10 cellular contexts compared by ENCODE assay signal in the genomic region with DNA sequence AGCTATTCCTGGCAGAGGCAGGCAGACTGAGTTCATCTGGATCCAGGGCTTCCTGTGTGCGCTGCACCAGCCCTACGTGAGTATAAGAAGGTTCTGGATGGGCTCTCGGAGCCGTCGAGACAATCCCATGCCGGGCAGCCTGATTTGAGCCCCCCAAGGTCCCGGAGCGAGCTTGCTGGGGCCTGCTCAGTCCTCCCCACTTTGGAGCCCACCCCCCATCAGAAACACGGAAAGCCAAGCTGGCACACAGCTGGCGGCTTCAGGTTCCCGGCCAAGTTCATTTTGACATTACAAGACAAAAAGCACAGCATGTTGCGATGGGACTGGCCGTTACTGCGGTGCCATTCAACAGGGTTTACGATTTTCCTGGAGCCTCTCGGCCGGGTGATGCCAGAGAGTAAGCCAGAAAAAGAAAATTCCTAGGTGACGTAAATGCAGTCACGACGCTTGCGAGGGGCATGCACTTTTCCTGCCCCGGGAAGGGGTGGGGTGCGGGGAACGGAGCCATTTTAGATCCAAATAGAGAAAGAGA.
DNase-seq lines count a peak whose midpoint lies in the region; ATAC-seq and TF ChIP-seq lines count a peak whose summit lies in the region.
"Had no signal": no experiment of that assay in that cellular context is flagged by ENCODE, and none has a peak within 500 bp of the region (broad histone marks: within the 10 kb centered on the region; RNA-seq: fewer than 3 reads in every experiment).

No MANE protein-coding gene starts in this region.

- H3K9me3 ChIP-seq in mucosa of rectum (ENCODE audit: control insufficient read depth in 2 of 2, low read length in 2 of 2) = no peaks in the 10 kb centered on the region
- H3K9me3 ChIP-seq: neutrophil had no signal

- no peak overlapping the region for H3K4me3 ChIP-seq in mucosa of rectum (ENCODE audit: low read length in 2 of 2)

- H3K9ac ChIP-seq in mucosa of rectum (ENCODE audit: low read depth in 1 of 2, low read length in 2 of 2) = peak overlapping the region in 1 of 2 donors; percentile 35

- no peaks in the 10 kb centered on the region for H3K27me3 ChIP-seq in mucosa of rectum (ENCODE audit: control insufficient read depth in 2 of 2, insufficient read depth in 2 of 2, low read length in 2 of 2)

- ATAC-seq in SK-N-SH treated with all-trans-retinoic acid at 6 μM for 48 hours = peak; percentile 65
- no peak for ATAC-seq in GM21367 (IDR thresholded peaks at IDR 0.05; ENCODE audit: unreplicated experiment)

- peaks cover 0 to 4% of the 10 kb centered on the region in 2 donors for H3K4me1 ChIP-seq in mucosa of rectum (ENCODE audit: control insufficient read depth in 2 of 2, insufficient read depth in 2 of 2, low read length in 2 of 2)

- no peaks in the 10 kb centered on the region for H3K4me1 Mint-ChIP-seq in T-helper 2 cell treated with Interferon-gamma antibody and Interleukin-4, amounts not matched to agents 5 μg/mL and 100 μg/mL, for 36 hours (ENCODE audit: low read depth)

- no peaks in the 10 kb centered on the region for H3K9me3 Mint-ChIP-seq in T-helper 2 cell treated with Interferon-gamma antibody and Interleukin-4, amounts not matched to agents 5 μg/mL and 100 μg/mL, for 36 hours

- H3K27ac ChIP-seq in mucosa of rectum (ENCODE audit: low read depth in 2 of 2, low read length in 2 of 2) = peak overlapping the region; percentile 81 to 82
- H3K27ac ChIP-seq: neutrophil, VCaP had no signal

- DNase-seq in fibroblast of gingiva (ENCODE audit: low read depth) (peak; percentile 90), ureter (ENCODE audit: low spot score) (peak; percentile 83), RPMI8226 (no peak)
- no peak for DNase-seq in T-helper 2 cell treated with Interferon-gamma antibody and Interleukin-4, amounts not matched to agents 5 μg/mL and 100 μg/mL, for 36 hours (ENCODE audit: low spot score)
- DNase-seq: erythroblast had no signal

- no peak overlapping the region for H3K4me3 Mint-ChIP-seq in T-helper 2 cell treated with Interferon-gamma antibody and Interleukin-4, amounts not matched to agents 5 μg/mL and 100 μg/mL, for 36 hours

- H3K36me3 Mint-ChIP-seq in T-helper 2 cell treated with Interferon-gamma antibody and Interleukin-4, amounts not matched to agents 5 μg/mL and 100 μg/mL, for 36 hours (ENCODE audit: low read depth) = no peaks in the 10 kb centered on the region

- H3K27ac Mint-ChIP-seq in T-helper 2 cell treated with Interferon-gamma antibody and Interleukin-4, amounts not matched to agents 5 μg/mL and 100 μg/mL, for 36 hours = no peak overlapping the region

- peaks cover 40% of the 10 kb centered on the region for H3K27me3 Mint-ChIP-seq in T-helper 2 cell treated with Interferon-gamma antibody and Interleukin-4, amounts not matched to agents 5 μg/mL and 100 μg/mL, for 36 hours (ENCODE audit: low read depth)

- no peaks in the 10 kb centered on the region for H3K36me3 ChIP-seq in mucosa of rectum (ENCODE audit: control insufficient read depth in 2 of 2, insufficient read depth in 2 of 2, low read length in 2 of 2)
- H3K36me3 ChIP-seq: neutrophil had no signal

TF ChIP-seq in SK-N-SH treated with all-trans-retinoic acid at 6 μM for 48 hours, 23 proteins besides CTCF, POLR2A, EP300 and RAD21:
- TF ChIP-seq SNAI2 (CRISPR knock-in tag; IDR thresholded peaks at IDR 0.05) (no peak), ESRRG (CRISPR knock-in tag; IDR thresholded peaks at IDR 0.05) (no peak)

Comparison
In these comparisons a context has a peak if more than half of its experiments do, and no peak if none do; other contexts are left out.
1. DNase-seq: peak in fibroblast of gingiva (single experiment) and ureter (single experiment); none in T-helper 2 cell treated with Interferon-gamma antibody and Interleukin-4, amounts not matched to agents 5 μg/mL and 100 μg/mL, for 36 hours (single experiment) and RPMI8226 (single experiment).